ENCODE assay signal across 8 cellular contexts in the genomic region with DNA sequence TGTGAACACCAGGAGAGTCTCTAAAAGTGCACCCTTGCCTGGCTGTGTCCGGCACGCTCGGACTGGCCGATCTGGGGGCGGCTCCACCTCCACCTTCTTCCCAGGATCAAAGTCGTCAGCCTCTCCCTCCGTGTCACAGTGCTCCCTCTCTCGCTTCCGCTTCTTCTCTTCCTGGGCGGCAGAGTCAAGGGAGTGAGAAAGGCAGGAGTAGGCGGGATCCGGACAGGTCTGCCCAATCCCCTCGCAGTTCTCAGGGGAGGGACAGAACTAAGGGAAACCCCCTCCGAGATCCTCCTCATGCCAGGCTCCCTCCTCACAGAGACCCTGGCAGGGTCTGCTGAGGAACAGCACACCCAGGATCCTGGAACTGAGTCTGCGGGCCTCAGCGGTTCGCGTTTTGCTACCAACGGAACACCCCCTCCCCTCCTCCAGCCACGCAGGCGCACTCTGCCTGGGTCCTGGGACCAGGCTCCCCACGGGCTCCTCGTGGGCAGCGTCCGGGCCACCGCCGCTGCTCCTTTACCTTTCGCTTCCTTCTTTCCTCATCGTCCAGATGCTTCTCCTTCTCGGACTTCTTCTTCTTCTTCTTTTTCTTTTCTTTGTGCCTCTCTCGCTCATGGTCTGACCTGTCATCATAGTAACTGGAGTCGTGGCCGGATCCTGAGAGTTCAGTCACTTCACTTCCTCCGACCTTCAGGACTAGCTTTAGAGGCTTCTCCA. TPM values are rescaled to one million over a fixed set of nuclear protein-coding genes. Genes with fewer than 3 reads are reported as not detected.
A peak's percentile ranks its signal among the peaks of the same experiment; 100 is the strongest.
DNase-seq lines count a peak whose midpoint lies in the region; ATAC-seq, FAIRE-seq and TF ChIP-seq lines count a peak whose summit lies in the region.

No MANE protein-coding gene starts in this region.

- peak overlapping the region; percentile 90 for H3K4me3 Mint-ChIP-seq in activated naive CD8-positive, alpha-beta T cell

- H3K4me1 Mint-ChIP-seq in activated naive CD8-positive, alpha-beta T cell (ENCODE audit: low read depth), result peaks cover 17% of the 10 kb centered on the region

- peak overlapping the region; percentile 89 for H3K27ac Mint-ChIP-seq in activated naive CD8-positive, alpha-beta T cell

- WGBS in HepG2 (ENCODE audit: low lambda C conversion rate), result 36% methylated on average over 26 of the region's 34 CpGs
- whole genome bisulfite sequencing in upper lobe of left lung, 2 donors, result 75 to 79% methylated on average over 33 to 34 of the region's 34 CpGs

- no peak overlapping the region for H2AFZ ChIP-seq in HepG2 (ENCODE audit: low read length)

- POLR2A ChIA-PET in HepG2 (lab: Yijun Ruan, JAX), result interaction anchor here (1.5 kb wide), 1 partner anchor 270 kb away, joined by 3 read pairs; no protein-coding TSS in a partner anchor

- ATAC-seq in HepG2, result peak; percentile 80
- no peak for ATAC-seq in upper lobe of left lung (ENCODE audit: low FRiP score in 2 of 2)
- no peak for ATAC-seq in GM21723 (IDR thresholded peaks at IDR 0.05; ENCODE audit: unreplicated experiment)
- ATAC-seq in HG02938 (IDR thresholded peaks at IDR 0.05; ENCODE audit: unreplicated experiment), result no peak

- no peaks in the 10 kb centered on the region for H3K9me3 ChIP-seq in HepG2 (ENCODE audit: low read length)
- H3K9me3 ChIP-seq in upper lobe of left lung, result no peaks in the 10 kb centered on the region

- H3K9me3 Mint-ChIP-seq in activated naive CD8-positive, alpha-beta T cell (ENCODE audit: low read depth), result no peaks in the 10 kb centered on the region

- in situ Hi-C loops in HepG2 (cut with HindIII; ENCODE audit: extremely low pct_ligation_motif_present, low pct_unique_long_range_greater_than_20kb), result loop anchor here (10.0 kb wide), 1 partner anchor 216 kb away; no protein-coding TSS in a partner anchor

- H3K27ac ChIP-seq in HepG2 (ENCODE audit: extremely low read length, insufficient read depth, low read length) (peak overlapping the region; percentile 79), upper lobe of left lung (peak overlapping the region; percentile 86 to 92 (median 88))

- H3K36me3 Mint-ChIP-seq in activated naive CD8-positive, alpha-beta T cell, result peaks cover 6% of the 10 kb centered on the region

- H3K4me3 ChIP-seq in AG09309 (ENCODE audit: control insufficient read depth, low read depth, low read length) (peak overlapping the region; percentile 92), HepG2 (replicated peaks in 1 of 3; ENCODE audit: insufficient read depth in 1 of 3, low read depth in 2 of 3, low read length in 3 of 3) (peak overlapping the region; percentile 70 to 90 (median 83)), upper lobe of left lung (peak overlapping the region in 3 of 4 donors; percentile 81 to 94 (median 86))
- H3K4me3 ChIP-seq in Jurkat, Clone E6-1 (ENCODE audit: low read length), result peak overlapping the region; percentile 96

- TF ChIP-seq POLR2A in HepG2 (IDR thresholded peaks at IDR 0.05; ENCODE audit: insufficient read depth in 1 of 2, low read depth in 2 of 2, low read length in 2 of 2), result peak in 1 of 2 experiments; percentile 77; a peak in 1 of 4 replicates
- no peak for TF ChIP-seq POLR2A in upper lobe of left lung (IDR thresholded peaks at IDR 0.05)

- TF ChIP-seq EP300 in HepG2 (IDR thresholded peaks at IDR 0.05; ENCODE audit: low read depth in 2 of 2, low read length in 2 of 2), result no peak
- no peak for TF ChIP-seq EP300 in HepG2 (CRISPR knock-in tag; IDR thresholded peaks at IDR 0.05; ENCODE audit: borderline replicate concordance)
- TF ChIP-seq EP300 in upper lobe of left lung (IDR thresholded peaks at IDR 0.05), result no peak

- H3K4me2 ChIP-seq in HepG2 (ENCODE audit: low read depth, low read length), result peak overlapping the region; percentile 90

- H3K9ac ChIP-seq in HepG2 (ENCODE audit: insufficient read depth, low read depth, low read length), result peak overlapping the region; percentile 84

- H3K27me3 ChIP-seq in HepG2 (ENCODE audit: control insufficient read depth in 1 of 2, insufficient read depth in 2 of 2, low read length in 2 of 2) (no peaks in the 10 kb centered on the region), upper lobe of left lung (no peaks in the 10 kb centered on the region)

- H3K27me3 Mint-ChIP-seq in activated naive CD8-positive, alpha-beta T cell, result no peaks in the 10 kb centered on the region

- TSS peak; percentile 54 for BruUV-seq in HepG2 (replicated peaks; lab: Mats Ljungman, UMichigan)

- no peak for TF ChIP-seq RAD21 in HepG2 (CRISPR knock-in tag; IDR thresholded peaks at IDR 0.05)

- DNase-seq in AG09309 (ENCODE audit: low read depth), result no peak
- DNase-seq in Jurkat, Clone E6-1 (ENCODE audit: low read depth, low spot score), result no peak
- DNase-seq in HepG2 (ENCODE audit: low spot score), result peak; percentile 77
- DNase-seq in upper lobe of left lung, result peak in 1 of 2 donors; percentile 68
- no peak for DNase-seq in stimulated activated CD4-positive, alpha-beta T cell treated with anti-CD3 and anti-CD28 coated beads, Interleukin-1b, Interleukin-23, amount 100 ng/mL, for 48 hours

- peaks cover 15 to 56% of the 10 kb centered on the region in 2 experiments for H3K36me3 ChIP-seq in HepG2 (replicated peaks in 1 of 2; ENCODE audit: control insufficient read depth in 1 of 2, insufficient read depth in 2 of 2, low read length in 2 of 2)
- peaks cover 10 to 53% (median 40%) of the 10 kb centered on the region in 4 donors for H3K36me3 ChIP-seq in upper lobe of left lung

- peaks cover 44% of the 10 kb centered on the region for H3K79me2 ChIP-seq in HepG2 (ENCODE audit: insufficient read depth, low read length)

- CTCF ChIA-PET in HepG2 (lab: Yijun Ruan, JAX; ENCODE audit: low intra/inter-chr PET ratio, low total read pairs), result no interaction called here

- H4K20me1 ChIP-seq in HepG2 (ENCODE audit: insufficient read depth, low read length), result no peaks in the 10 kb centered on the region

- TF ChIP-seq CTCF in AG09309 (IDR thresholded peaks at IDR 0.05; ENCODE audit: control insufficient read depth, insufficient read depth, low read depth, low read length, missing control alignments) (no peak), HepG2 (CRISPR knock-in tag; IDR thresholded peaks at IDR 0.05) (no peak), upper lobe of left lung (IDR thresholded peaks at IDR 0.05) (no peak)

- intact Hi-C loops in HepG2 (cut with micrococcal nuclease; ENCODE audit: unreplicated experiment), result loop anchor here (5.0 to 10.0 kb wide), 2 partner anchors 39 to 216 kb away; a partner anchor contains a TSS

- peaks cover 39% of the 10 kb centered on the region for H3K4me1 ChIP-seq in HepG2 (ENCODE audit: insufficient read depth, low read length)
- H3K4me1 ChIP-seq in upper lobe of left lung, result peaks cover 15 to 24% (median 19%) of the 10 kb centered on the region in 4 donors

- FAIRE-seq in HepG2 (lab: Jason Lieb, UNC), result peak; percentile 15

RNA-seq across cellular contexts. Expression of a gene that starts 1.3 kb away (rescaled TPM):
- 98.8 TPM for polyA plus RNA-seq in Jurkat, Clone E6-1 (2012; ENCODE audit: insufficient read depth, insufficient read length)
- 20.7 and 22.9 TPM in 2 replicates for total RNA-seq in HepG2 (2016; rRNA removed; fragmentation: Illumina TruSeq; extraction: Trizol)
- total RNA-seq in HepG2 (2016; cell fraction: cytosol; rRNA removed; fragmentation: Illumina TruSeq; extraction: Trizol; ENCODE audit: low read depth), result 6.6 and 8.1 TPM in 2 replicates
- 18.6 and 24.6 TPM in 2 replicates for total RNA-seq in HepG2 (2016; cell fraction: insoluble cytoplasmic fraction; rRNA removed; fragmentation: Illumina TruSeq; extraction: Trizol)
- total RNA-seq in HepG2 (2016; cell fraction: membrane; rRNA removed; fragmentation: Illumina TruSeq; extraction: Trizol), result 10.4 and 11.6 TPM in 2 replicates
- total RNA-seq in HepG2 (2016; cell fraction: nucleus; rRNA removed; fragmentation: Illumina TruSeq; extraction: Trizol), result 30.9 and 31.0 TPM in 2 replicates
- 5.2 and 6.3 TPM in 2 replicates for polyA plus RNA-seq in HepG2 (2011; rRNA removed)
- 4.5 and 4.6 TPM in 2 replicates for polyA plus RNA-seq in HepG2 (2011; cell fraction: cytosol; rRNA removed)
- 36.0 and 39.4 TPM in 2 replicates for polyA plus RNA-seq in HepG2 (2011; cell fraction: nucleus; rRNA removed)
- 10.7 and 10.9 TPM in 2 replicates for polyA plus RNA-seq in HepG2 (2012)
- 2.4 and 2.5 TPM in 2 replicates for polyA plus RNA-seq in HepG2 (2016; cell fraction: cytosol; fragmentation: Illumina TruSeq; extraction: Trizol; ENCODE audit: low read depth)
- 17.6 and 19.2 TPM in 2 replicates for polyA plus RNA-seq in HepG2 (2016; cell fraction: insoluble cytoplasmic fraction; fragmentation: Illumina TruSeq; extraction: Trizol; ENCODE audit: low read depth)
- 4.9 and 5.4 TPM in 2 replicates for polyA plus RNA-seq in HepG2 (2016; cell fraction: membrane; fragmentation: Illumina TruSeq; extraction: Trizol; ENCODE audit: low read depth)
- 65.1 and 68.5 TPM in 2 replicates for polyA plus RNA-seq in HepG2 (2016; cell fraction: nucleus; fragmentation: Illumina TruSeq; extraction: Trizol; ENCODE audit: insufficient read depth, low read depth)
- polyA minus RNA-seq in HepG2 (2011; rRNA and poly(A)+ RNA removed; ENCODE audit: low replicate concordance), result 15.9 and 73.1 TPM in 2 replicates
- polyA minus RNA-seq in HepG2 (2011; cell fraction: cytosol; rRNA and poly(A)+ RNA removed), result 4.1 and 5.6 TPM in 2 replicates
- 30.7 and 34.1 TPM in 2 replicates for polyA minus RNA-seq in HepG2 (2011; cell fraction: nucleus; rRNA and poly(A)+ RNA removed)
- total RNA-seq in upper lobe of left lung, result 100 to 1,000 TPM in 1 of 6 donors, 10 to 100 TPM in 5; 37.5 to 160 (median 42.3) TPM

RNA-seq across cellular contexts. Expression of a gene that starts 1.4 kb away (rescaled TPM):
- 153 TPM for polyA plus RNA-seq in Jurkat, Clone E6-1 (2012; ENCODE audit: insufficient read depth, insufficient read length)
- total RNA-seq in HepG2 (2016; rRNA removed; fragmentation: Illumina TruSeq; extraction: Trizol), result 33.0 and 39.5 TPM in 2 replicates
- total RNA-seq in HepG2 (2016; cell fraction: cytosol; rRNA removed; fragmentation: Illumina TruSeq; extraction: Trizol; ENCODE audit: low read depth), result 8.1 and 9.8 TPM in 2 replicates
- 33.0 and 42.4 TPM in 2 replicates for total RNA-seq in HepG2 (2016; cell fraction: insoluble cytoplasmic fraction; rRNA removed; fragmentation: Illumina TruSeq; extraction: Trizol)
- 19.4 and 20.2 TPM in 2 replicates for total RNA-seq in HepG2 (2016; cell fraction: membrane; rRNA removed; fragmentation: Illumina TruSeq; extraction: Trizol)
- total RNA-seq in HepG2 (2016; cell fraction: nucleus; rRNA removed; fragmentation: Illumina TruSeq; extraction: Trizol), result 18.6 TPM in 2 replicates
- polyA plus RNA-seq in HepG2 (2011; rRNA removed), result 12.8 and 13.5 TPM in 2 replicates
- polyA plus RNA-seq in HepG2 (2011; cell fraction: cytosol; rRNA removed), result 6.1 and 7.0 TPM in 2 replicates
- 11.6 and 18.6 TPM in 2 replicates for polyA plus RNA-seq in HepG2 (2011; cell fraction: nucleus; rRNA removed)
- polyA plus RNA-seq in HepG2 (2012), result 6.5 and 11.3 TPM in 2 replicates
- polyA plus RNA-seq in HepG2 (2016; cell fraction: cytosol; fragmentation: Illumina TruSeq; extraction: Trizol; ENCODE audit: low read depth), result 4.9 and 6.9 TPM in 2 replicates
- polyA plus RNA-seq in HepG2 (2016; cell fraction: insoluble cytoplasmic fraction; fragmentation: Illumina TruSeq; extraction: Trizol; ENCODE audit: low read depth), result 44.2 and 47.5 TPM in 2 replicates
- polyA plus RNA-seq in HepG2 (2016; cell fraction: membrane; fragmentation: Illumina TruSeq; extraction: Trizol; ENCODE audit: low read depth), result 13.5 and 13.6 TPM in 2 replicates
- polyA plus RNA-seq in HepG2 (2016; cell fraction: nucleus; fragmentation: Illumina TruSeq; extraction: Trizol; ENCODE audit: insufficient read depth, low read depth), result 42.0 and 45.8 TPM in 2 replicates
- 6.3 and 101 TPM in 2 replicates for polyA minus RNA-seq in HepG2 (2011; rRNA and poly(A)+ RNA removed; ENCODE audit: low replicate concordance)
- polyA minus RNA-seq in HepG2 (2011; cell fraction: cytosol; rRNA and poly(A)+ RNA removed), result 4.5 and 11.3 TPM in 2 replicates
- polyA minus RNA-seq in HepG2 (2011; cell fraction: nucleus; rRNA and poly(A)+ RNA removed), result 9.2 and 11.7 TPM in 2 replicates
- total RNA-seq in upper lobe of left lung, result 1 to 10 TPM; 1.0 to 2.1 (median 1.5) TPM

RNA-seq across cellular contexts. Expression of a gene that starts 40.5 kb away (rescaled TPM):
- 4.1 TPM for polyA plus RNA-seq in Jurkat, Clone E6-1 (2012; ENCODE audit: insufficient read depth, insufficient read length)
- total RNA-seq in HepG2 (2016; rRNA removed; fragmentation: Illumina TruSeq; extraction: Trizol), result 1.4 and 4.0 TPM in 2 replicates
- total RNA-seq in HepG2 (2016; cell fraction: cytosol; rRNA removed; fragmentation: Illumina TruSeq; extraction: Trizol; ENCODE audit: low read depth), result 0.51 and 1.4 TPM in 2 replicates
- 0.67 and 5.3 TPM in 2 replicates for total RNA-seq in HepG2 (2016; cell fraction: insoluble cytoplasmic fraction; rRNA removed; fragmentation: Illumina TruSeq; extraction: Trizol)
- total RNA-seq in HepG2 (2016; cell fraction: membrane; rRNA removed; fragmentation: Illumina TruSeq; extraction: Trizol), result 1.5 and 2.0 TPM in 2 replicates
- 8.6 and 9.6 TPM in 2 replicates for total RNA-seq in HepG2 (2016; cell fraction: nucleus; rRNA removed; fragmentation: Illumina TruSeq; extraction: Trizol)
- 2.1 and 2.2 TPM in 2 replicates for polyA plus RNA-seq in HepG2 (2011; rRNA removed)
- polyA plus RNA-seq in HepG2 (2011; cell fraction: cytosol; rRNA removed), result 1.6 and 2.1 TPM in 2 replicates
- 24.0 and 31.7 TPM in 2 replicates for polyA plus RNA-seq in HepG2 (2011; cell fraction: nucleus; rRNA removed)
- polyA plus RNA-seq in HepG2 (2012), result 3.2 and 7.4 TPM in 2 replicates
- 0.68 and 0.74 TPM in 2 replicates for polyA plus RNA-seq in HepG2 (2016; cell fraction: cytosol; fragmentation: Illumina TruSeq; extraction: Trizol; ENCODE audit: low read depth)
- polyA plus RNA-seq in HepG2 (2016; cell fraction: insoluble cytoplasmic fraction; fragmentation: Illumina TruSeq; extraction: Trizol; ENCODE audit: low read depth), result 1.2 and 2.3 TPM in 2 replicates
- 0.83 and 1.1 TPM in 2 replicates for polyA plus RNA-seq in HepG2 (2016; cell fraction: membrane; fragmentation: Illumina TruSeq; extraction: Trizol; ENCODE audit: low read depth)
- 21.9 and 23.7 TPM in 2 replicates for polyA plus RNA-seq in HepG2 (2016; cell fraction: nucleus; fragmentation: Illumina TruSeq; extraction: Trizol; ENCODE audit: insufficient read depth, low read depth)
- polyA minus RNA-seq in HepG2 (2011; rRNA and poly(A)+ RNA removed; ENCODE audit: low replicate concordance), result 7.7 and 72.5 TPM in 2 replicates
- polyA minus RNA-seq in HepG2 (2011; cell fraction: cytosol; rRNA and poly(A)+ RNA removed), result 2.5 TPM in 1 of 2 replicates, not detected in the other
- 12.6 and 14.9 TPM in 2 replicates for polyA minus RNA-seq in HepG2 (2011; cell fraction: nucleus; rRNA and poly(A)+ RNA removed)
- 10 to 100 TPM; 18.9 to 64.6 (median 27.5) TPM for total RNA-seq in upper lobe of left lung
